Comparison of ENCODE assay signal across 8 cellular contexts in genomic region chr3:185937689-185938374, GRCh38. TPM values are rescaled to one million over a fixed set of nuclear protein-coding genes. Genes with fewer than 3 reads are reported as not detected.
A peak's percentile ranks its signal among the peaks of the same experiment; 100 is the strongest.
DNase-seq lines count a peak whose midpoint lies in the region; ATAC-seq and TF ChIP-seq lines count a peak whose summit lies in the region.

TSS of gene TRA2B (minus strand) at chr3:185938014. CDS start at chr3:185937860, 154 bp downstream.

- H3K4me3 ChIP-seq in GM12864 (ENCODE audit: low read depth, low read length) (peak within 1 kb of the TSS; percentile 72), testis (peak within 1 kb of the TSS; percentile 94 to 99)

- intact Hi-C loops in testis (cut with DNase I; ENCODE audit: low total_unique reads) = no loop called here

- peak; percentile 92 for DNase-seq in GM12864 (ENCODE audit: low read depth)
- peak; percentile 99 for DNase-seq in NCI-H1092 treated with DMSO at 0.1 percent for 48 hours (lab: John Stamatoyannopoulos, UW)
- DNase-seq in SKM-1 (lab: John Stamatoyannopoulos, UW; ENCODE audit: unreplicated experiment) = peak; percentile 99
- peak; percentile 96 to 98 for DNase-seq in activated naive CD4-positive, alpha-beta T cell treated with anti-CD3 and anti-CD28 coated beads, Interleukin-2, amount 50 U/mL, for 72 hours (ENCODE audit: low spot score in 2 of 2)
- peak; percentile 83 for DNase-seq in glomerular endothelial cell (ENCODE audit: extremely low read depth, low read depth, low spot score)
- DNase-seq in omental fat pad (ENCODE audit: low spot score) = peak; percentile 94
- peak; percentile 99 for DNase-seq in testis

- 2 to 3% methylated on average over 32 to 55 of the region's 55 CpGs for WGBS in testis, 2 donors

- H3K9me3 ChIP-seq in testis = no peaks in the 10 kb centered on the region

- H3K27ac ChIP-seq in testis = peak within 1 kb of the TSS; percentile 99 to 100

- H3K9me3 Mint-ChIP-seq in activated naive CD4-positive, alpha-beta T cell treated with anti-CD3 and anti-CD28 coated beads, Interleukin-2, amount 50 U/mL, for 72 hours = peaks cover 0 to 4% of the 10 kb centered on the region in 2 donors

- peak; percentile 94 for ATAC-seq in HG02623 (IDR thresholded peaks at IDR 0.05; ENCODE audit: unreplicated experiment)
- ATAC-seq in activated naive CD4-positive, alpha-beta T cell treated with anti-CD3 and anti-CD28 coated beads, Interleukin-2, amount 50 U/mL, for 72 hours = peak; percentile 96 to 97
- peak; percentile 96 for ATAC-seq in omental fat pad (ENCODE audit: low FRiP score)

- no peaks in the 10 kb centered on the region for H3K27me3 ChIP-seq in testis

- H3K36me3 ChIP-seq in testis (ENCODE audit: low read depth, missing control alignments) = no peaks in the 10 kb centered on the region

- H3K36me3 Mint-ChIP-seq in activated naive CD4-positive, alpha-beta T cell treated with anti-CD3 and anti-CD28 coated beads, Interleukin-2, amount 50 U/mL, for 72 hours = peaks cover 37 to 48% of the 10 kb centered on the region in 2 donors

- H3K4me1 ChIP-seq in testis = peaks cover 12% of the 10 kb centered on the region

- TF ChIP-seq CTCF in GM12864 (IDR thresholded peaks at IDR 0.05; ENCODE audit: low read depth, low read length, missing control alignments) = peak; percentile 33
- no peak for TF ChIP-seq CTCF in omental fat pad (IDR thresholded peaks at IDR 0.05)
- peak in 2 of 3 experiments; percentile 6 to 10 for TF ChIP-seq CTCF in testis (IDR thresholded peaks at IDR 0.05)

- TF ChIP-seq POLR2A in testis (IDR thresholded peaks at IDR 0.05) = peak; percentile 100

- H3K27ac Mint-ChIP-seq in activated naive CD4-positive, alpha-beta T cell treated with anti-CD3 and anti-CD28 coated beads, Interleukin-2, amount 50 U/mL, for 72 hours = peak within 1 kb of the TSS; percentile 99 to 100

RNA-seq across cellular contexts. Expression of gene TRA2B, which starts in this region (rescaled TPM):
- total RNA-seq in activated naive CD4-positive, alpha-beta T cell treated with anti-CD3 and anti-CD28 coated beads, Interleukin-2, amount 50 U/mL, for 72 hours = 100 to 1,000 TPM; 164 to 269 TPM
- total RNA-seq in glomerular endothelial cell (88.5 and 137 TPM in 2 replicates), omental fat pad (100 to 1,000 TPM; 211 to 286 (median 223) TPM), testis (100 to 1,000 TPM; 177 to 199 TPM)
- polyA plus RNA-seq in testis (ENCODE audit: insufficient read depth, low read depth, low replicate concordance) = 136 TPM

Comparison
In these comparisons a context has a peak if more than half of its experiments do, and no peak if none do; other contexts are left out.
1. Peak in every context shown above with its lines: DNase-seq, ATAC-seq, H3K4me3 ChIP-seq and H3K27ac ChIP-seq.
2. CTCF ChIP-seq: peak in GM12864 (single experiment) and testis (2 of 3); none in omental fat pad (0 of 3).